Comparison of ENCODE assay signal across 29 cellular contexts in the genomic region with DNA sequence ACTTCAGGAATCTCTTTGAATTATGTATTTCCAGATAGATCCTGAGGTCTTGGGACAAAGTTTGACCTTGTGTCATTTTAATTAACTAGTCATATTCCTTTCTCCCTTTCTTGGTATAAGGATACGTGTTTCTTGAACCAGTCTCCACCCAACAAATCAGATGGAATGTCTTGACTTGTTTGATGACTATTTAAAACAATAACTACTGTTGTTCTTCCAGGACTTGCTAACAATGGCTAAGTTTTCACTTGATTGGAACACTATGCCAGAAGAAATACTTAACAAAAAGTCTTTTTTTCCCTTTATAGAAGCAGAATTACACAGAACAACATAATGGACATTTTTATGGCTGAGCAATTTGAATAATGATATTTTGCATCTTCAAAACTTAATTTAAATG. TPM values are rescaled to one million over a fixed set of nuclear protein-coding genes. Genes with fewer than 3 reads are reported as not detected.
"Had no signal": no experiment of that assay in that cellular context is flagged by ENCODE, and none has a peak within 500 bp of the region (broad histone marks: within the 10 kb centered on the region; RNA-seq: fewer than 3 reads in every experiment).

No MANE protein-coding gene starts in this region.

- H3K27me3 ChIP-seq: ascending aorta, brain microvascular endothelial cell had no signal

- H3K4me1 ChIP-seq: ascending aorta had no signal

- H3K4me3 ChIP-seq: ascending aorta had no signal

- DNase-seq: activated B cell treated with CpG ODN at 0.5 μM for 24 hours; activated CD4-positive, alpha-beta memory T cell treated with anti-CD3 and anti-CD28 coated beads for 36 hours; activated CD4-positive, alpha-beta T cell treated with anti-CD3 and anti-CD28 coated beads for 4 hours; activated CD4-positive, alpha-beta T cell treated with anti-CD3 and anti-CD28 coated beads, Interleukin-2, amount 10 ng/mL, durations not matched to agents 24 days and 14 days; activated CD4-positive, alpha-beta T cell treated with anti-CD3 and anti-CD28 coated beads, Interleukin-2, amount 50 U/mL, for 1 hour; activated CD4-positive, alpha-beta T cell treated with anti-CD3 and anti-CD28 coated beads, Interleukin-2, amount 50 U/mL, for 4 hours; activated CD4-positive, CD25-positive, alpha-beta regulatory T cell treated with anti-CD3 and anti-CD28 coated beads, Interleukin-2, amount 50 U/mL, for 72 hours; activated CD8-positive, alpha-beta memory T cell treated with anti-CD3 and anti-CD28 coated beads, Interleukin-2, amount 50 U/mL, for 4 hours; activated CD8-positive, alpha-beta T cell treated with anti-CD3 and anti-CD28 coated beads for 36 hours; activated effector memory CD4-positive, alpha-beta T cell treated with Interleukin-2 at 50 U/mL for 16 hours; activated gamma-delta T cell; activated naive CD4-positive, alpha-beta T cell treated with anti-CD3 and anti-CD28 coated beads, Interleukin-2, amount 10 ng/mL, durations not matched to agents 7 days and 5 days; activated naive CD4-positive, alpha-beta T cell treated with Interleukin-2 at 50 U/mL for 16 hours; activated naive CD8-positive, alpha-beta T cell treated with anti-CD3 and anti-CD28 coated beads, Interleukin-2, amount 10 ng/mL, durations not matched to agents 7 days and 5 days; activated naive CD8-positive, alpha-beta T cell treated with anti-CD3 and anti-CD28 coated beads, Interleukin-2, amount 50 U/mL, for 24 hours; activated T-cell treated with anti-CD3 and anti-CD28 coated beads, Interleukin-2, amount 50 U/mL, for 24 hours; activated T-cell treated with anti-CD3 and anti-CD28 coated beads, Interleukin-2, amount 50 U/mL, for 48 hours; amygdala; anterior cingulate cortex; brain microvascular endothelial cell; central memory CD4-positive, alpha-beta T cell; T-helper 1 cell; T-helper 2 cell; T-helper 9 cell had no signal

- FAIRE-seq: TTC549 had no signal

- H3K9me3 ChIP-seq: ascending aorta had no signal

- H3K36me3 ChIP-seq: ascending aorta, brain microvascular endothelial cell had no signal

- H3K27ac ChIP-seq: ascending aorta, brain microvascular endothelial cell, VCaP had no signal

- ATAC-seq: activated CD8-positive, alpha-beta T cell treated with anti-CD3 and anti-CD28 coated beads for 36 hours; activated naive CD8-positive, alpha-beta T cell treated with anti-CD3 and anti-CD28 coated beads, Interleukin-2, amount 50 U/mL, for 24 hours had no signal

RNA-seq across cellular contexts. Expression of gene WIPF3, which starts 43.0 kb away (rescaled TPM):
- total RNA-seq: activated B cell treated with CpG ODN at 0.5 μM for 24 hours; activated CD4-positive, alpha-beta memory T cell treated with anti-CD3 and anti-CD28 coated beads for 36 hours; activated CD4-positive, alpha-beta T cell treated with anti-CD3 and anti-CD28 coated beads, Interleukin-2, amount 10 ng/mL, durations not matched to agents 24 days and 14 days; activated CD8-positive, alpha-beta memory T cell treated with anti-CD3 and anti-CD28 coated beads for 36 hours; activated CD8-positive, alpha-beta T cell treated with anti-CD3 and anti-CD28 coated beads for 36 hours; activated naive CD8-positive, alpha-beta T cell treated with anti-CD3 and anti-CD28 coated beads, Interleukin-2, amount 10 ng/mL, durations not matched to agents 7 days and 5 days; activated T-helper 2 cell treated with anti-CD3 and anti-CD28 coated beads, Interferon-gamma antibody, Interleukin-2, Interleukin-4, amounts not matched to agents 10 μg/mL and 5 μg/mL and 100 μg/mL, durations not matched to agents 14 hours and 24 hours and 36 hours had no signal
